Comparison of ENCODE assay signal across 8 cellular contexts in genomic region chr2:207143131-207143473, GRCh38. TPM values are rescaled to one million over a fixed set of nuclear protein-coding genes. Genes with fewer than 3 reads are reported as not detected.
DNase-seq lines count a peak whose midpoint lies in the region; ATAC-seq, FAIRE-seq and TF ChIP-seq lines count a peak whose summit lies in the region.

No MANE protein-coding gene starts in this region.

- no peaks in the 10 kb centered on the region for H3K27me3 ChIP-seq in CD8-positive, alpha-beta T cell (ENCODE audit: insufficient read depth, low read length)
- H3K27me3 ChIP-seq in KMS-11 (ENCODE audit: insufficient read depth, low read depth) (no peaks in the 10 kb centered on the region), dorsolateral prefrontal cortex (no peaks in the 10 kb centered on the region), neural progenitor cell (no peaks in the 10 kb centered on the region)

- peak overlapping the region; percentile 91 for H3K27ac Mint-ChIP-seq in CD8-positive, alpha-beta T cell
- peak overlapping the region; percentile 34 for H3K27ac Mint-ChIP-seq in neural progenitor cell

- no peak for FAIRE-seq in urothelium cell line (lab: Jason Lieb, UNC)

- no peaks in the 10 kb centered on the region for H3K9me3 Mint-ChIP-seq in CD8-positive, alpha-beta T cell
- H3K9me3 Mint-ChIP-seq in neural progenitor cell: no peaks in the 10 kb centered on the region

- H2AFZ ChIP-seq in KMS-11 (ENCODE audit: low read depth) (0 out of 2 replicates have a peak overlapping the region, but pooled peaks have one; percentile 36), neural progenitor cell (replicated peaks) (peak overlapping the region; percentile 55)

- no peaks in the 10 kb centered on the region for H3K36me3 ChIP-seq in CD8-positive, alpha-beta T cell (ENCODE audit: insufficient read depth, low read length)
- H3K36me3 ChIP-seq in KMS-11 (ENCODE audit: insufficient read depth): no peaks in the 10 kb centered on the region
- H3K36me3 ChIP-seq in neural progenitor cell: no peaks in the 10 kb centered on the region

- peaks cover 26% of the 10 kb centered on the region for H3K36me3 Mint-ChIP-seq in CD8-positive, alpha-beta T cell
- H3K36me3 Mint-ChIP-seq in neural progenitor cell: peaks cover 16% of the 10 kb centered on the region

- POLR2A ChIA-PET in CD8-positive, alpha-beta T cell (lab: Charles Lee): interaction anchor here (0.9 to 4.4 kb wide), 8 partner anchors 8 to 388 kb away, joined by 3 to 154 read pairs (median 4); partner anchors contain the start of gene KLF7

- peak overlapping the region; percentile 89 for H3K4me2 ChIP-seq in KMS-11
- H3K4me2 ChIP-seq in neural progenitor cell: peak overlapping the region; percentile 59

- no peaks in the 10 kb centered on the region for H3K27me3 Mint-ChIP-seq in CD8-positive, alpha-beta T cell (ENCODE audit: low read depth)
- H3K27me3 Mint-ChIP-seq in neural progenitor cell (ENCODE audit: insufficient read depth, low read depth): peaks cover 2% of the 10 kb centered on the region

- H3K27ac ChIP-seq in CD8-positive, alpha-beta T cell (ENCODE audit: low read depth, low read length): peak overlapping the region; percentile 66
- H3K27ac ChIP-seq in KMS-11 (peak overlapping the region; percentile 98), dorsolateral prefrontal cortex (peak overlapping the region; percentile 52 to 95 (median 89)), neural progenitor cell (no peak overlapping the region)

- H3K4me1 ChIP-seq in CD8-positive, alpha-beta T cell (ENCODE audit: insufficient read depth, low read length): peaks cover 40% of the 10 kb centered on the region
- H3K4me1 ChIP-seq in KMS-11 (ENCODE audit: low read depth, poor library complexity, severe bottlenecking) (peaks cover 85% of the 10 kb centered on the region), neural progenitor cell (peaks cover 36% of the 10 kb centered on the region)

- H3K79me2 ChIP-seq in KMS-11 (ENCODE audit: insufficient read depth, low read depth) (peaks cover 41% of the 10 kb centered on the region), neural progenitor cell (ENCODE audit: low read depth) (peaks cover 23% of the 10 kb centered on the region)

- peak overlapping the region; percentile 71 for H3K4me3 Mint-ChIP-seq in CD8-positive, alpha-beta T cell
- peak overlapping the region; percentile 35 for H3K4me3 Mint-ChIP-seq in neural progenitor cell

- no peak for DNase-seq in CD8-positive, alpha-beta T cell
- no peak for DNase-seq in dorsolateral prefrontal cortex
- DNase-seq in neural progenitor cell (ENCODE audit: low spot score): no peak
- no peak for DNase-seq in DMS114 treated with DMSO at 0.1 percent for 48 hours (lab: John Stamatoyannopoulos, UW; ENCODE audit: unreplicated experiment)
- no peak for DNase-seq in NCI-H2227 (lab: John Stamatoyannopoulos, UW; ENCODE audit: unreplicated experiment)
- no peak for DNase-seq in urothelium cell line (ENCODE audit: low spot score)

- ATAC-seq in CD8-positive, alpha-beta T cell: peak; percentile 30
- no peak for ATAC-seq in HG03097 (IDR thresholded peaks at IDR 0.05; ENCODE audit: low FRiP score, unreplicated experiment)

- intact Hi-C loops in CD8-positive, alpha-beta T cell (cut with DNase I, micrococcal nuclease): loop anchor here in 1 of 2 experiments (1.0 to 5.0 kb wide), 4 partner anchors 10 to 331 kb away; no protein-coding TSS in a partner anchor
- intact Hi-C loops in dorsolateral prefrontal cortex (cut with DNase I): loop anchor here in 1 of 2 donors (5.0 kb wide), 1 partner anchor 329 kb away; no protein-coding TSS in a partner anchor

- peaks cover 14% of the 10 kb centered on the region for H3F3A ChIP-seq in neural progenitor cell (ENCODE audit: low read depth)

- H3K4me3 ChIP-seq in CD8-positive, alpha-beta T cell (ENCODE audit: low read depth, low read length): peak overlapping the region; percentile 6
- no peak overlapping the region for H3K4me3 ChIP-seq in KMS-11 (IDR thresholded peaks at IDR 0.05; ENCODE audit: insufficient read depth, low read depth, low read length)
- peak overlapping the region in 40 of 59 donors; percentile 0 to 56 (median 33) for H3K4me3 ChIP-seq in dorsolateral prefrontal cortex
- peak overlapping the region; percentile 10 for H3K4me3 ChIP-seq in neural progenitor cell

- no peak for TF ChIP-seq CTCF in CD8-positive, alpha-beta T cell (IDR thresholded peaks at IDR 0.05)
- TF ChIP-seq CTCF in KMS-11 (conservative IDR thresholded peaks at IDR 0.05; ENCODE audit: low read depth, low read length): no peak
- TF ChIP-seq CTCF in dorsolateral prefrontal cortex (IDR thresholded peaks at IDR 0.05 in 54 of 56, conservative IDR thresholded peaks at IDR 0.05 in 2 of 56; ENCODE audit: low read depth in 1 of 56, partially characterized antibody in 56 of 56): no peak
- no peak for TF ChIP-seq CTCF in neural progenitor cell (IDR thresholded peaks at IDR 0.05)

- no peaks in the 10 kb centered on the region for H3K9me3 ChIP-seq in CD8-positive, alpha-beta T cell (ENCODE audit: low read length)
- H3K9me3 ChIP-seq in neural progenitor cell (ENCODE audit: low read depth): no peaks in the 10 kb centered on the region

- H3K4me1 Mint-ChIP-seq in CD8-positive, alpha-beta T cell (ENCODE audit: low read depth): peaks cover 63% of the 10 kb centered on the region
- H3K4me1 Mint-ChIP-seq in neural progenitor cell: peaks cover 46% of the 10 kb centered on the region

- H3K9ac ChIP-seq in KMS-11: peak overlapping the region; percentile 77
- H3K9ac ChIP-seq in neural progenitor cell: no peak overlapping the region

- CTCF ChIA-PET in CD8-positive, alpha-beta T cell (lab: Charles Lee): interaction anchor here (0.7 to 4.2 kb wide), 6 partner anchors 13 to 330 kb away, joined by 4 to 45 read pairs (median 6); partner anchors contain the start of gene KLF7

- no peaks in the 10 kb centered on the region for H4K20me1 ChIP-seq in KMS-11 (ENCODE audit: insufficient read depth)
- no peaks in the 10 kb centered on the region for H4K20me1 ChIP-seq in neural progenitor cell (ENCODE audit: low read depth)

RNA-seq across cellular contexts. Expression of gene KLF7, which starts 22.6 kb away (rescaled TPM):
- total RNA-seq in CD8-positive, alpha-beta T cell: 10 to 100 TPM; 62.1 to 66.6 TPM
- 10 to 100 TPM; 28.9 to 88.4 (median 49.9) TPM for total RNA-seq in dorsolateral prefrontal cortex
- 5.2 and 7.2 TPM in 2 replicates for total RNA-seq in neural progenitor cell (ENCODE audit: low replicate concordance)
